In genomic region chr9:136118061-136118366, GRCh38 we compare ENCODE assay signal across 8 cellular contexts. TPM values are rescaled to one million over a fixed set of nuclear protein-coding genes. Genes with fewer than 3 reads are reported as not detected.
A peak's percentile ranks its signal among the peaks of the same experiment; 100 is the strongest.
DNase-seq lines count a peak whose midpoint lies in the region; ATAC-seq and TF ChIP-seq lines count a peak whose summit lies in the region.

No MANE protein-coding gene starts in this region.

- H3K27me3 Mint-ChIP-seq in naive B cell: no peaks in the 10 kb centered on the region

- peak overlapping the region in 6 of 8 donors; percentile 65 to 90 (median 84) for H3K4me3 Mint-ChIP-seq in naive B cell

- ATAC-seq in HG03460 (IDR thresholded peaks at IDR 0.05; ENCODE audit: unreplicated experiment): peak; percentile 8
- no peak for ATAC-seq in naive B cell (ENCODE audit: low read depth in 2 of 2)

- no peaks in the 10 kb centered on the region for H3K36me3 Mint-ChIP-seq in naive B cell

- H3K27ac Mint-ChIP-seq in naive B cell: peak overlapping the region in 2 of 6 donors; percentile 56 to 83

- H3K27ac ChIP-seq in caudate nucleus (ENCODE audit: low read depth, low read length): peak overlapping the region; percentile 69

- DNase-seq in caudate nucleus (lab: John Stamatoyannopoulos, UW) (no peak), naive B cell (no peak), cerebellar cortex (ENCODE audit: low spot score) (no peak), Ammon's horn (ENCODE audit: low spot score) (no peak), ecto neural progenitor cell (ENCODE audit: low spot score) (no peak), NCI-H345 (lab: John Stamatoyannopoulos, UW) (no peak)

- TF ChIP-seq POLR2A in GM10847 (IDR thresholded peaks at IDR 0.05; ENCODE audit: extremely low read depth, insufficient read length): peak; percentile 21

- peaks cover 7 to 11% (median 10%) of the 10 kb centered on the region in 3 donors for H3K4me1 Mint-ChIP-seq in naive B cell

- no peaks in the 10 kb centered on the region for H3K9me3 Mint-ChIP-seq in naive B cell

RNA-seq across cellular contexts. Expression of gene TMEM250, which starts 0.7 kb away (rescaled TPM):
- 10 to 100 TPM in 5 of 6 donors, 1 to 10 TPM in 1; 6.8 to 26.5 (median 18.0) TPM for polyA plus RNA-seq in naive B cell (ENCODE audit: low read depth in 6 of 6)

RNA-seq across cellular contexts. Expression of gene NACC2, which starts 22.9 kb away (rescaled TPM):
- under 1 TPM in 4 of 6 donors, not detected in 2; 0.04 to 0.11 (median 0.06) TPM for polyA plus RNA-seq in naive B cell (ENCODE audit: low read depth in 6 of 6)
